ENCODE assay signal across 40 cellular contexts in genomic region chr4:16804581-16804980, GRCh38.
"Had no signal": no experiment of that assay in that cellular context is flagged by ENCODE, and none has a peak within 500 bp of the region (broad histone marks: within the 10 kb centered on the region; RNA-seq: fewer than 3 reads in every experiment).

No MANE protein-coding gene starts in this region.

- DNase-seq: activated effector memory CD4-positive, alpha-beta T cell treated with anti-CD3 and anti-CD28 coated beads, Interleukin-2, amount 50 U/mL, for 16 hours; activated effector memory CD4-positive, alpha-beta T cell treated with Interleukin-2 at 50 U/mL for 16 hours; activated gamma-delta T cell; activated gamma-delta T cell treated with Interleukin-2 at 50 U/mL for 16 hours; activated naive CD4-positive, alpha-beta T cell; activated naive CD4-positive, alpha-beta T cell treated with anti-CD3 and anti-CD28 coated beads for 36 hours; activated naive CD4-positive, alpha-beta T cell treated with anti-CD3 and anti-CD28 coated beads, Interleukin-2, amount 10 ng/mL, durations not matched to agents 7 days and 5 days; activated naive CD4-positive, alpha-beta T cell treated with anti-CD3 and anti-CD28 coated beads, Interleukin-2, amount 50 U/mL, for 16 hours; activated naive CD4-positive, alpha-beta T cell treated with Interleukin-2 at 50 U/mL for 16 hours; activated naive CD8-positive, alpha-beta T cell treated with anti-CD3 and anti-CD28 coated beads for 36 hours; activated naive CD8-positive, alpha-beta T cell treated with anti-CD3 and anti-CD28 coated beads, Interleukin-2, amount 10 ng/mL, durations not matched to agents 7 days and 5 days; activated naive CD8-positive, alpha-beta T cell treated with anti-CD3 and anti-CD28 coated beads, Interleukin-2, amount 50 U/mL, for 24 hours; activated T-cell treated with anti-CD3 and anti-CD28 coated beads, Interleukin-2, amount 50 U/mL, for 1 hour; activated T-cell treated with anti-CD3 and anti-CD28 coated beads, Interleukin-2, amount 50 U/mL, for 24 hours; activated T-cell treated with anti-CD3 and anti-CD28 coated beads, Interleukin-2, amount 50 U/mL, for 4 hours; activated T-cell treated with anti-CD3 and anti-CD28 coated beads, Interleukin-2, amount 50 U/mL, for 48 hours; activated T-cell treated with anti-CD3 and anti-CD28 coated beads, Interleukin-2, amount 50 U/mL, for 72 hours; adrenal gland; amniotic stem cell; amygdala; anterior cingulate cortex; aorta; body of pancreas; brain microvascular endothelial cell; caudate nucleus; central memory CD4-positive, alpha-beta T cell; cerebellar nuclear complex had no signal

- H3K4me3 ChIP-seq: adrenal gland, ascending aorta, body of pancreas, breast epithelium, cardiac muscle cell had no signal

- H3K4me3 Mint-ChIP-seq: activated naive CD4-positive, alpha-beta T cell treated with anti-CD3 and anti-CD28 coated beads for 36 hours; activated naive CD4-positive, alpha-beta T cell treated with anti-CD3 and anti-CD28 coated beads, Interleukin-2, amount 10 ng/mL, durations not matched to agents 7 days and 5 days; activated naive CD4-positive, alpha-beta T cell treated with anti-CD3 and anti-CD28 coated beads, Interleukin-2, amount 50 U/mL, for 24 hours; activated naive CD8-positive, alpha-beta T cell; activated naive CD8-positive, alpha-beta T cell treated with anti-CD3 and anti-CD28 coated beads for 36 hours; activated naive CD8-positive, alpha-beta T cell treated with anti-CD3 and anti-CD28 coated beads, Interleukin-2, amount 10 ng/mL, durations not matched to agents 7 days and 5 days; activated naive CD8-positive, alpha-beta T cell treated with anti-CD3 and anti-CD28 coated beads, Interleukin-2, amount 50 U/mL, for 24 hours; activated T-cell treated with anti-CD3 and anti-CD28 coated beads, Interleukin-2, amount 50 U/mL, for 24 hours; activated T-cell treated with anti-CD3 and anti-CD28 coated beads, Interleukin-2, amount 50 U/mL, for 4 hours; activated T-cell treated with anti-CD3 and anti-CD28 coated beads, Interleukin-2, amount 50 U/mL, for 72 hours; activated T-helper 1 cell treated with anti-CD3 and anti-CD28 coated beads, Interleukin-12 subunit alpha, Interleukin-12 subunit beta, Interleukin-2, Interleukin-4 antibody, amounts not matched to agents 30 ng/mL and 10 ng/mL and 1 ng/mL, durations not matched to agents 14 hours and 24 hours and 36 hours; activated T-helper 17 cell treated with anti-CD3 and anti-CD28 coated beads, Interleukin-2, amount 50 U/mL, for 72 hours; brain; central memory CD8-positive, alpha-beta T cell had no signal

- H3K36me3 ChIP-seq: adrenal gland, ascending aorta, brain microvascular endothelial cell, breast epithelium, cardiac muscle cell had no signal

- H3K27ac ChIP-seq: adrenal gland, ascending aorta, body of pancreas, brain microvascular endothelial cell, breast epithelium, cardiac muscle cell had no signal

- H3K4me1 ChIP-seq: adrenal gland, ascending aorta, body of pancreas, breast epithelium had no signal

- H3K27me3 ChIP-seq: adrenal gland, ascending aorta, body of pancreas, brain microvascular endothelial cell, breast epithelium, cardiac muscle cell had no signal

- H3K27me3 Mint-ChIP-seq: activated naive CD4-positive, alpha-beta T cell treated with anti-CD3 and anti-CD28 coated beads, Interleukin-2, amount 10 ng/mL, durations not matched to agents 7 days and 5 days; activated naive CD8-positive, alpha-beta T cell treated with anti-CD3 and anti-CD28 coated beads, Interleukin-2, amount 50 U/mL, for 24 hours; activated T-cell treated with anti-CD3 and anti-CD28 coated beads, Interleukin-2, amount 50 U/mL, for 24 hours; activated T-helper 17 cell treated with anti-CD3 and anti-CD28 coated beads, Interleukin-2, amount 50 U/mL, for 72 hours; brain had no signal

- H3K27ac Mint-ChIP-seq: activated naive CD4-positive, alpha-beta T cell treated with anti-CD3 and anti-CD28 coated beads for 36 hours; activated naive CD4-positive, alpha-beta T cell treated with anti-CD3 and anti-CD28 coated beads, Interleukin-2, amount 10 ng/mL, durations not matched to agents 7 days and 5 days; activated naive CD4-positive, alpha-beta T cell treated with anti-CD3 and anti-CD28 coated beads, Interleukin-2, amount 50 U/mL, for 24 hours; activated naive CD4-positive, alpha-beta T cell treated with anti-CD3 and anti-CD28 coated beads, Interleukin-2, amount 50 U/mL, for 72 hours; activated naive CD8-positive, alpha-beta T cell; activated naive CD8-positive, alpha-beta T cell treated with anti-CD3 and anti-CD28 coated beads for 36 hours; activated naive CD8-positive, alpha-beta T cell treated with anti-CD3 and anti-CD28 coated beads, Interleukin-2, amount 10 ng/mL, durations not matched to agents 7 days and 5 days; activated naive CD8-positive, alpha-beta T cell treated with anti-CD3 and anti-CD28 coated beads, Interleukin-2, amount 50 U/mL, for 24 hours; activated T-cell treated with anti-CD3 and anti-CD28 coated beads, Interleukin-2, amount 50 U/mL, for 24 hours; activated T-cell treated with anti-CD3 and anti-CD28 coated beads, Interleukin-2, amount 50 U/mL, for 72 hours; activated T-helper 1 cell treated with anti-CD3 and anti-CD28 coated beads, Interleukin-12 subunit alpha, Interleukin-12 subunit beta, Interleukin-2, Interleukin-4 antibody, amounts not matched to agents 30 ng/mL and 10 ng/mL and 1 ng/mL, durations not matched to agents 14 hours and 24 hours and 36 hours; activated T-helper 17 cell treated with anti-CD3 and anti-CD28 coated beads, Interleukin-2, amount 50 U/mL, for 72 hours; activated T-helper 2 cell treated with anti-CD3 and anti-CD28 coated beads, Interferon-gamma antibody, Interleukin-2, Interleukin-4, amounts not matched to agents 10 μg/mL and 5 μg/mL and 100 μg/mL, durations not matched to agents 14 hours and 24 hours and 36 hours; brain had no signal

- H3K36me3 Mint-ChIP-seq: activated naive CD4-positive, alpha-beta T cell treated with anti-CD3 and anti-CD28 coated beads, Interleukin-2, amount 10 ng/mL, durations not matched to agents 7 days and 5 days; activated naive CD4-positive, alpha-beta T cell treated with anti-CD3 and anti-CD28 coated beads, Interleukin-2, amount 50 U/mL, for 24 hours; activated naive CD4-positive, alpha-beta T cell treated with anti-CD3 and anti-CD28 coated beads, Interleukin-2, amount 50 U/mL, for 72 hours; activated naive CD8-positive, alpha-beta T cell; activated naive CD8-positive, alpha-beta T cell treated with anti-CD3 and anti-CD28 coated beads for 36 hours; activated naive CD8-positive, alpha-beta T cell treated with anti-CD3 and anti-CD28 coated beads, Interleukin-2, amount 10 ng/mL, durations not matched to agents 7 days and 5 days had no signal

- FAIRE-seq: astrocyte, bronchial epithelial cell had no signal

- H3K9me3 ChIP-seq: adrenal gland, ascending aorta, body of pancreas, breast epithelium had no signal

- ATAC-seq: activated naive CD4-positive, alpha-beta T cell treated with anti-CD3 and anti-CD28 coated beads, Interleukin-2, amount 50 U/mL, for 72 hours; activated naive CD8-positive, alpha-beta T cell treated with anti-CD3 and anti-CD28 coated beads, Interleukin-2, amount 50 U/mL, for 24 hours; activated T-cell treated with anti-CD3 and anti-CD28 coated beads, Interleukin-2, amount 50 U/mL, for 4 hours; activated T-cell treated with anti-CD3 and anti-CD28 coated beads, Interleukin-2, amount 50 U/mL, for 72 hours; activated T-helper 17 cell treated with anti-CD3 and anti-CD28 coated beads, Interleukin-2, amount 50 U/mL, for 72 hours; body of pancreas had no signal

- H3K4me1 Mint-ChIP-seq: activated naive CD4-positive, alpha-beta T cell treated with anti-CD3 and anti-CD28 coated beads, Interleukin-2, amount 10 ng/mL, durations not matched to agents 7 days and 5 days; activated naive CD4-positive, alpha-beta T cell treated with anti-CD3 and anti-CD28 coated beads, Interleukin-2, amount 50 U/mL, for 24 hours; activated naive CD8-positive, alpha-beta T cell treated with anti-CD3 and anti-CD28 coated beads for 36 hours; activated naive CD8-positive, alpha-beta T cell treated with anti-CD3 and anti-CD28 coated beads, Interleukin-2, amount 10 ng/mL, durations not matched to agents 7 days and 5 days; activated naive CD8-positive, alpha-beta T cell treated with anti-CD3 and anti-CD28 coated beads, Interleukin-2, amount 50 U/mL, for 24 hours; activated T-helper 17 cell treated with anti-CD3 and anti-CD28 coated beads, Interleukin-2, amount 50 U/mL, for 72 hours; central memory CD8-positive, alpha-beta T cell had no signal

- H3K9me3 Mint-ChIP-seq: activated naive CD4-positive, alpha-beta T cell treated with anti-CD3 and anti-CD28 coated beads for 36 hours; activated naive CD4-positive, alpha-beta T cell treated with anti-CD3 and anti-CD28 coated beads, Interleukin-2, amount 10 ng/mL, durations not matched to agents 7 days and 5 days; activated naive CD4-positive, alpha-beta T cell treated with anti-CD3 and anti-CD28 coated beads, Interleukin-2, amount 50 U/mL, for 24 hours; activated naive CD4-positive, alpha-beta T cell treated with anti-CD3 and anti-CD28 coated beads, Interleukin-2, amount 50 U/mL, for 72 hours; activated naive CD8-positive, alpha-beta T cell treated with anti-CD3 and anti-CD28 coated beads for 36 hours; activated naive CD8-positive, alpha-beta T cell treated with anti-CD3 and anti-CD28 coated beads, Interleukin-2, amount 10 ng/mL, durations not matched to agents 7 days and 5 days; activated naive CD8-positive, alpha-beta T cell treated with anti-CD3 and anti-CD28 coated beads, Interleukin-2, amount 50 U/mL, for 24 hours; activated T-cell treated with anti-CD3 and anti-CD28 coated beads, Interleukin-2, amount 50 U/mL, for 24 hours; activated T-cell treated with anti-CD3 and anti-CD28 coated beads, Interleukin-2, amount 50 U/mL, for 72 hours; activated T-helper 17 cell treated with anti-CD3 and anti-CD28 coated beads, Interleukin-2, amount 50 U/mL, for 72 hours; activated T-helper 2 cell treated with anti-CD3 and anti-CD28 coated beads, Interferon-gamma antibody, Interleukin-2, Interleukin-4, amounts not matched to agents 10 μg/mL and 5 μg/mL and 100 μg/mL, durations not matched to agents 14 hours and 24 hours and 36 hours; central memory CD8-positive, alpha-beta T cell had no signal
